20 cellular contexts compared by ENCODE assay signal in the genomic region with DNA sequence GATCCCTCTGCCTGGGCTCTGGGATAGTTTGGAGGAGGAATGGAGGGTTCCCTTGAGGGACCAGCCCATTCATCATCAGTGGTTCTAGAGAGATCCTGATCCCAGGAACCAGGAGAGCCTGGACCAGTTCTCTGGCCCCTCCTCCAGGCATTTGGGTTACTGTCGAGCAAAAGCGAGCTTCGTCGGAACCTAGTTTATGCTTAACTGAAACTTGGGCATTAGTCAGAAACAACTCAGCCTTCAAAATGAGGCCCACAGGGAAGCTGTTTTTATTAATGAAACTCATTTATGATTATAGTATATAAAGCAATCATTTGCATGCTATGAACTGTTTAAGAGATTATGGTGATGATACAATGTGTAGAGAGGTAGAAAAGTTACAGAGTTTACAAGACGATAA.
DNase-seq lines count a peak whose midpoint lies in the region; ATAC-seq, FAIRE-seq and TF ChIP-seq lines count a peak whose summit lies in the region.
"Had no signal": no experiment of that assay in that cellular context is flagged by ENCODE, and none has a peak within 500 bp of the region (broad histone marks: within the 10 kb centered on the region; RNA-seq: fewer than 3 reads in every experiment).

No MANE protein-coding gene starts in this region.

- H3K27ac ChIP-seq in KOPT-K1 (ENCODE audit: low read depth, low read length, poor library complexity, severe bottlenecking) (peak overlapping the region; percentile 86), pancreas (peak overlapping the region in 3 of 4 donors; percentile 0 to 14 (median 3)), left ventricle myocardium inferior (replicated peaks) (no peak overlapping the region), dorsolateral prefrontal cortex (no peak overlapping the region)
- H3K27ac ChIP-seq: KMS-11, psoas muscle, spleen, vagina had no signal

- H3K9me3 Mint-ChIP-seq in activated T-cell treated with anti-CD3 and anti-CD28 coated beads, Interleukin-2, amount 50 U/mL, for 24 hours = no peaks in the 10 kb centered on the region
- no peaks in the 10 kb centered on the region for H3K9me3 Mint-ChIP-seq in activated T-helper 1 cell treated with anti-CD3 and anti-CD28 coated beads, Interleukin-12 subunit alpha, Interleukin-12 subunit beta, Interleukin-2, Interleukin-4 antibody, amounts not matched to agents 30 ng/mL and 10 ng/mL and 1 ng/mL, durations not matched to agents 14 hours and 24 hours and 36 hours
- H3K9me3 Mint-ChIP-seq: memory B cell; naive thymus-derived CD8-positive, alpha-beta T cell had no signal

- intact Hi-C loops in activated T-helper 1 cell treated with anti-CD3 and anti-CD28 coated beads, Interleukin-12 subunit alpha, Interleukin-12 subunit beta, Interleukin-2, Interleukin-4 antibody, amounts not matched to agents 30 ng/mL and 10 ng/mL and 1 ng/mL, durations not matched to agents 14 hours and 24 hours and 36 hours (cut with micrococcal nuclease) = loop anchor here (1.0 to 2.0 kb wide), 3 partner anchors 18 to 82 kb away; a partner anchor contains a TSS
- intact Hi-C loops in pancreas (cut with DNase I) (no loop called here), left ventricle myocardium inferior (cut with micrococcal nuclease) (no loop called here), dorsolateral prefrontal cortex (cut with DNase I) (no loop called here)

- H3K9me3 ChIP-seq in KOPT-K1 (ENCODE audit: insufficient read depth, low read length, poor library complexity, severe bottlenecking) (no peaks in the 10 kb centered on the region), pancreas (no peaks in the 10 kb centered on the region), left ventricle myocardium inferior (replicated peaks) (no peaks in the 10 kb centered on the region)
- H3K9me3 ChIP-seq: Caco-2, psoas muscle, spleen, vagina had no signal

- no peak for FAIRE-seq in pancreas (lab: Jason Lieb, UNC)

- peak; percentile 50 for DNase-seq in activated T-cell treated with anti-CD3 and anti-CD28 coated beads, Interleukin-2, amount 50 U/mL, for 24 hours
- DNase-seq in activated T-cell treated with anti-CD3 and anti-CD28 coated beads for 4 hours (no peak), pancreas (no peak), left ventricle myocardium inferior (no peak), dorsolateral prefrontal cortex (no peak), GDM1 (lab: John Stamatoyannopoulos, UW) (no peak)
- DNase-seq in activated T-helper 1 cell treated with anti-CD3 and anti-CD28 coated beads, Interleukin-12 subunit alpha, Interleukin-12 subunit beta, Interleukin-2, Interleukin-4 antibody, amounts not matched to agents 30 ng/mL and 10 ng/mL and 1 ng/mL, durations not matched to agents 14 hours and 24 hours and 36 hours (ENCODE audit: low spot score) = no peak
- DNase-seq: amygdala; Caco-2; cerebellar nuclear complex; islet precursor cell; naive thymus-derived CD8-positive, alpha-beta T cell; NCI-H1105 treated with DMSO at 0.1 percent for 48 hours; NCI-H69; psoas muscle; spleen had no signal

- TF ChIP-seq CTCF in pancreas (IDR thresholded peaks at IDR 0.05) = no peak
- no peak for TF ChIP-seq CTCF in left ventricle myocardium inferior (IDR thresholded peaks at IDR 0.05; ENCODE audit: borderline replicate concordance)
- TF ChIP-seq CTCF in dorsolateral prefrontal cortex (IDR thresholded peaks at IDR 0.05 in 54 of 56, conservative IDR thresholded peaks at IDR 0.05 in 2 of 56; ENCODE audit: low read depth in 1 of 56, partially characterized antibody in 56 of 56) = no peak

- H3K27ac Mint-ChIP-seq in activated T-cell treated with anti-CD3 and anti-CD28 coated beads, Interleukin-2, amount 50 U/mL, for 24 hours = peak overlapping the region; percentile 94
- peak overlapping the region; percentile 95 for H3K27ac Mint-ChIP-seq in activated T-helper 1 cell treated with anti-CD3 and anti-CD28 coated beads, Interleukin-12 subunit alpha, Interleukin-12 subunit beta, Interleukin-2, Interleukin-4 antibody, amounts not matched to agents 30 ng/mL and 10 ng/mL and 1 ng/mL, durations not matched to agents 14 hours and 24 hours and 36 hours
- H3K27ac Mint-ChIP-seq: memory B cell had no signal

- peak in 3 of 4 donors; percentile 26 to 47 (median 39) for ATAC-seq in pancreas
- ATAC-seq: naive thymus-derived CD8-positive, alpha-beta T cell; psoas muscle had no signal

- no peaks in the 10 kb centered on the region for H3K36me3 ChIP-seq in KOPT-K1 (ENCODE audit: insufficient read depth, low read length)
- no peaks in the 10 kb centered on the region for H3K36me3 ChIP-seq in pancreas
- no peaks in the 10 kb centered on the region for H3K36me3 ChIP-seq in left ventricle myocardium inferior
- H3K36me3 ChIP-seq: spleen, vagina had no signal

- peaks cover 81% of the 10 kb centered on the region for H3K4me1 Mint-ChIP-seq in activated T-cell treated with anti-CD3 and anti-CD28 coated beads, Interleukin-2, amount 50 U/mL, for 24 hours (ENCODE audit: low read depth)
- H3K4me1 Mint-ChIP-seq in activated T-helper 1 cell treated with anti-CD3 and anti-CD28 coated beads, Interleukin-12 subunit alpha, Interleukin-12 subunit beta, Interleukin-2, Interleukin-4 antibody, amounts not matched to agents 30 ng/mL and 10 ng/mL and 1 ng/mL, durations not matched to agents 14 hours and 24 hours and 36 hours (ENCODE audit: low read depth) = peaks cover 96% of the 10 kb centered on the region

- 29 to 31% methylated on average over 5 of the region's 5 CpGs for WGBS in pancreas, 2 donors

- no peaks in the 10 kb centered on the region for H3K27me3 Mint-ChIP-seq in activated T-cell treated with anti-CD3 and anti-CD28 coated beads, Interleukin-2, amount 50 U/mL, for 24 hours
- no peaks in the 10 kb centered on the region for H3K27me3 Mint-ChIP-seq in activated T-helper 1 cell treated with anti-CD3 and anti-CD28 coated beads, Interleukin-12 subunit alpha, Interleukin-12 subunit beta, Interleukin-2, Interleukin-4 antibody, amounts not matched to agents 30 ng/mL and 10 ng/mL and 1 ng/mL, durations not matched to agents 14 hours and 24 hours and 36 hours (ENCODE audit: insufficient read depth)
- H3K27me3 Mint-ChIP-seq: naive thymus-derived CD8-positive, alpha-beta T cell had no signal

- H3K27me3 ChIP-seq in pancreas = no peaks in the 10 kb centered on the region
- H3K27me3 ChIP-seq in left ventricle myocardium inferior (ENCODE audit: low read depth) = peaks cover 66% of the 10 kb centered on the region
- H3K27me3 ChIP-seq in dorsolateral prefrontal cortex = peaks cover 0 to 9% (median 0%) of the 10 kb centered on the region in 45 donors
- H3K27me3 ChIP-seq: spleen, vagina had no signal

- H3K4me3 Mint-ChIP-seq in activated T-cell treated with anti-CD3 and anti-CD28 coated beads, Interleukin-2, amount 50 U/mL, for 24 hours = peak overlapping the region; percentile 40
- peak overlapping the region; percentile 42 for H3K4me3 Mint-ChIP-seq in activated T-helper 1 cell treated with anti-CD3 and anti-CD28 coated beads, Interleukin-12 subunit alpha, Interleukin-12 subunit beta, Interleukin-2, Interleukin-4 antibody, amounts not matched to agents 30 ng/mL and 10 ng/mL and 1 ng/mL, durations not matched to agents 14 hours and 24 hours and 36 hours
- H3K4me3 Mint-ChIP-seq: memory B cell; naive thymus-derived CD8-positive, alpha-beta T cell had no signal

- no peak overlapping the region for H3K4me3 ChIP-seq in pancreas
- no peak overlapping the region for H3K4me3 ChIP-seq in left ventricle myocardium inferior
- no peak overlapping the region for H3K4me3 ChIP-seq in dorsolateral prefrontal cortex
- H3K4me3 ChIP-seq: psoas muscle, spleen, vagina had no signal

- H3K4me1 ChIP-seq in pancreas = peaks cover 13 to 27% (median 17%) of the 10 kb centered on the region in 3 donors
- H3K4me1 ChIP-seq in left ventricle myocardium inferior = peaks cover 6% of the 10 kb centered on the region
- H3K4me1 ChIP-seq: psoas muscle, vagina had no signal

- no peaks in the 10 kb centered on the region for H3K36me3 Mint-ChIP-seq in activated T-cell treated with anti-CD3 and anti-CD28 coated beads, Interleukin-2, amount 50 U/mL, for 24 hours (ENCODE audit: low read depth)
- H3K36me3 Mint-ChIP-seq in activated T-helper 1 cell treated with anti-CD3 and anti-CD28 coated beads, Interleukin-12 subunit alpha, Interleukin-12 subunit beta, Interleukin-2, Interleukin-4 antibody, amounts not matched to agents 30 ng/mL and 10 ng/mL and 1 ng/mL, durations not matched to agents 14 hours and 24 hours and 36 hours (ENCODE audit: low read depth) = peaks cover 2% of the 10 kb centered on the region
- H3K36me3 Mint-ChIP-seq: memory B cell; naive thymus-derived CD8-positive, alpha-beta T cell had no signal

Comparison
In these comparisons a context has a peak if more than half of its experiments do, and no peak if none do; other contexts are left out.
1. H3K27ac ChIP-seq: peak in KOPT-K1 (single experiment) and pancreas (3 of 4); none in left ventricle myocardium inferior (single experiment) and dorsolateral prefrontal cortex (0 of 59).